In the genomic region with DNA sequence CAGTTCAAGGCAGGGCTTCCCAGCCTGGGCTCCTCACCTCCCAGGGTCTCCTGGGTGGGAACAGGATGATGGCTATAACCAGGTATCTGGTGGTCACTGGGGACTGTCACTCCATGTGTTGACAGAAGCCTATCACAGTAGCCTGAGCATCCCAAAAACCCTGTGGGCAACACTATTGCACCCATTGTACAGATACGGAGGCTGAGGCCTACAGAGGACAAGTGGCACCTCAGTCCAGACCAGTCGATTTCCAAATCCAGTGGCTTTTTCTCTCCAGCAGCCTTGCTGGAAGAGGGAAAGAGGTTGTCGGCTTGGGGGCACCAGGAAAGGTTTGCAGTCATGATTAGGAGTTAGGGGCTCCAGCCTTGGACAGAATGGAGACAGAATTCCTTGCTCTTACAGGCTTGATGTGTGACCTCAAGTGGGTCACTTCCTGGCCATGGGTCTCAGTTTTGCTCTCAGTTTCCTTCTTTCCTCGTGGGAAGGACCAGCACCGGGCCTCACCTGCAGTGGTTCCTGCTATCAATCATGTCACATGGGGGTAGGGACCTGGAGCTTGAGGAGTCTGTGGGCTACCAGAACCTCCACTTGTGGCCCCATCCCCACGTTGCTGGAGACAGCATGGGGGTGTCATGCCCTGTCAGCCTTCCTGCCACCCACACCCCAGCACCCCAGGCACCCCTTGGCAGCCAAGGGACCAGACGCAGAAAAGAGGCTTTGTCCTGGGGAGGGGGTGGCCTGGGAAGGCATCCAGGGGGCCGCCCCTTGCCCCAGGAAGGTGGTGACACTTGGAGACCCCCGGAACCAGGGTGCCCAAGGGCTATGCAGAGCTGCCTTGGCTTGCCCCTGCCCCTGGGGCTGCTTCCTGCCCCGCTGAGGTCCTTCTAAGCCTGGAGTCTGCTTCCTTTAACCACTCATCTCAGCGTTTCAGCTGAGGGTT, we compare ENCODE assay signal across 1 cellular context.
TF ChIP-seq lines count a peak whose summit lies in the region.

No MANE protein-coding gene starts in this region.

TF ChIP-seq in HEK293, 187 proteins besides CTCF, POLR2A, EP300 and RAD21 (continued from another document):
- no peak for TF ChIP-seq ZSCAN18 (tag by site-specific recombination; IDR thresholded peaks at IDR 0.05)
